In the genomic region with DNA sequence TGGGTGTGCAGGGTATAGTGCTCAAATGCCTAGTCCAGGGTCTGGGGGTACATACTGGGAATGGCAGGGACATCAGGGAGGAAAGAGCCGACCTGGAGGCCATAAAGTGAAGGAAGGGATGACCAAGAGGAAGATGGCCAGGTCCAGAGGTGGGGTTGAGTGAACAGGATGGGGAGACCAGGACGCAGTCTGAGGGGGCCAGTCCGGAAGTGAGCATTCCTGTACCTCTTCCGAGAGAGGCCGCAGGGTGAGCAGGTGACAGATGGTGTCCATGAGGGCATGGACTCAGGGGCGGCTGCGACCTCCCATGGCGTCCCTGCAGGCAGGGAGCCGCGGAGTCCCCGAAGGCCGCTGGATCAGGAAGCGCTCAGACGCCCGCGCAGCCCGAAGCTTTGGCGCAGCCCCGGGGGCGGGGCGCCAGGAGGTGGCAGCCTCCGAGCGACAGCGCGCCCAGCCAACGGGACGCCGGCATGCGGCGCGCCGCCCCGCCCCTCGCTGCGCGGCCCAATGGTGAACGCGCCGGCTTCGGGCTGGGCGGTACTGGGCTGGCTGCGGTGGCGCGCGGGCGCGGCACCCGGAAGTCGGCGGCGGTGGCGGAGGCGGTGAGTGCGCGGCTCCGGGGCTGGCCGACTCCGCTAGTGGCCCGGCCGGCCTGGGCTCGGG, we compare ENCODE assay signal across 8 cellular contexts. TPM values are rescaled to one million over a fixed set of nuclear protein-coding genes. Genes with fewer than 3 reads are reported as not detected.
DNase-seq lines count a peak whose midpoint lies in the region; ATAC-seq and TF ChIP-seq lines count a peak whose summit lies in the region.

TSS of gene TANGO2 (plus strand) at position 578 of the 663 bp plus-strand sequence. CDS start 15,689 bp downstream, outside the sequence.

- WGBS in testis, 2 donors = 0 to 2% methylated on average over 12 to 17 of the region's 61 CpGs

- H3K4me3 ChIP-seq in NB4 (ENCODE audit: low read depth, low read length) = peak within 1 kb of the TSS; percentile 81
- H3K4me3 ChIP-seq in testis = peak within 1 kb of the TSS; percentile 83 to 85

- H3K36me3 Mint-ChIP-seq in HFFc6 (ENCODE audit: low read depth) (no peaks in the 10 kb centered on the region), osteocyte (ENCODE audit: unreplicated experiment) (no peaks in the 10 kb centered on the region)
- no peaks in the 10 kb centered on the region for H3K36me3 Mint-ChIP-seq in activated naive CD4-positive, alpha-beta T cell treated with anti-CD3 and anti-CD28 coated beads, Interleukin-2, amount 50 U/mL, for 24 hours

- peak; percentile 68 for DNase-seq in GF-D8 (lab: John Stamatoyannopoulos, UW)
- DNase-seq in HFFc6 = peak; percentile 86
- DNase-seq in NB4 (ENCODE audit: low read depth) = peak; percentile 92
- peak; percentile 88 for DNase-seq in glomerular visceral epithelial cell (ENCODE audit: extremely low spot score)
- peak; percentile 98 for DNase-seq in osteocyte (ENCODE audit: extremely low spot score, unreplicated experiment)
- DNase-seq in testis = peak; percentile 94

- ATAC-seq in SK-N-SH treated with all-trans-retinoic acid at 6 μM for 48 hours = peak; percentile 93

- H3K36me3 ChIP-seq in testis (ENCODE audit: low read depth, missing control alignments) = no peaks in the 10 kb centered on the region

- H3K9me3 ChIP-seq in testis = no peaks in the 10 kb centered on the region

- peak within 1 kb of the TSS; percentile 92 for H3K27ac Mint-ChIP-seq in HFFc6
- peak within 1 kb of the TSS; percentile 74 for H3K27ac Mint-ChIP-seq in activated naive CD4-positive, alpha-beta T cell treated with anti-CD3 and anti-CD28 coated beads, Interleukin-2, amount 50 U/mL, for 24 hours
- peak within 1 kb of the TSS; percentile 61 for H3K27ac Mint-ChIP-seq in osteocyte (ENCODE audit: unreplicated experiment)

- intact Hi-C loops in testis (cut with DNase I; ENCODE audit: low total_unique reads) = no loop called here

- peak within 1 kb of the TSS; percentile 55 to 60 for H3K27ac ChIP-seq in testis

- H3K4me1 ChIP-seq in testis = peaks cover 23% of the 10 kb centered on the region

- TF ChIP-seq POLR2A in NB4 (IDR thresholded peaks at IDR 0.05; ENCODE audit: extremely low read depth, insufficient read length) (peak; percentile 51), testis (IDR thresholded peaks at IDR 0.05) (no peak)

- peak within 1 kb of the TSS; percentile 95 for H3K4me3 Mint-ChIP-seq in HFFc6
- peak within 1 kb of the TSS; percentile 92 for H3K4me3 Mint-ChIP-seq in activated naive CD4-positive, alpha-beta T cell treated with anti-CD3 and anti-CD28 coated beads, Interleukin-2, amount 50 U/mL, for 24 hours
- H3K4me3 Mint-ChIP-seq in osteocyte (ENCODE audit: unreplicated experiment) = peak within 1 kb of the TSS; percentile 86

- H3K27me3 ChIP-seq in testis = no peaks in the 10 kb centered on the region

- peaks cover 15% of the 10 kb centered on the region for H3K27me3 Mint-ChIP-seq in HFFc6 (ENCODE audit: insufficient read depth)
- H3K27me3 Mint-ChIP-seq in activated naive CD4-positive, alpha-beta T cell treated with anti-CD3 and anti-CD28 coated beads, Interleukin-2, amount 50 U/mL, for 24 hours = no peaks in the 10 kb centered on the region
- peaks cover 10% of the 10 kb centered on the region for H3K27me3 Mint-ChIP-seq in osteocyte (ENCODE audit: unreplicated experiment)

- H3K4me1 Mint-ChIP-seq in HFFc6 (ENCODE audit: low read depth) (peaks cover 18% of the 10 kb centered on the region), osteocyte (ENCODE audit: unreplicated experiment) (peaks cover 27% of the 10 kb centered on the region)
- H3K4me1 Mint-ChIP-seq in activated naive CD4-positive, alpha-beta T cell treated with anti-CD3 and anti-CD28 coated beads, Interleukin-2, amount 50 U/mL, for 24 hours = peaks cover 36% of the 10 kb centered on the region

- no peaks in the 10 kb centered on the region for H3K9me3 Mint-ChIP-seq in HFFc6
- no peaks in the 10 kb centered on the region for H3K9me3 Mint-ChIP-seq in activated naive CD4-positive, alpha-beta T cell treated with anti-CD3 and anti-CD28 coated beads, Interleukin-2, amount 50 U/mL, for 24 hours
- no peaks in the 10 kb centered on the region for H3K9me3 Mint-ChIP-seq in osteocyte (ENCODE audit: unreplicated experiment)

- TF ChIP-seq CTCF in HFFc6 (IDR thresholded peaks at IDR 0.05) = no peak
- TF ChIP-seq CTCF in NB4 (IDR thresholded peaks at IDR 0.05; ENCODE audit: low read depth, low read length) = no peak
- TF ChIP-seq CTCF in osteocyte (IDR thresholded peaks at IDR 0.05) = no peak
- no peak for TF ChIP-seq CTCF in testis (IDR thresholded peaks at IDR 0.05)

TF ChIP-seq in SK-N-SH treated with all-trans-retinoic acid at 6 μM for 48 hours, 23 proteins besides CTCF, POLR2A, EP300 and RAD21:
- TF ChIP-seq GLIS3 (CRISPR knock-in tag; IDR thresholded peaks at IDR 0.05) = no peak
- no peak for TF ChIP-seq ARNTL (CRISPR knock-in tag; IDR thresholded peaks at IDR 0.05; ENCODE audit: borderline replicate concordance, low read depth)
TF ChIP-seq in SK-N-SH treated with all-trans-retinoic acid at 6 μM for 48 hours: peak in this region for 0.

RNA-seq across cellular contexts. Expression of gene TANGO2, which starts in this region (rescaled TPM):
- total RNA-seq in HFFc6 (2021; fragmentation: NEBNext Ultra II Directional; extraction: Animal tissue kit (Norgen Biotek cat#: 25700)) = 10 to 100 TPM; 28.5 to 38.0 (median 34.9) TPM
- total RNA-seq in osteocyte = 24.9 and 28.1 TPM in 2 replicates
- 10 to 100 TPM; 13.5 to 21.5 TPM for total RNA-seq in testis
- polyA plus RNA-seq in testis (ENCODE audit: insufficient read depth, low read depth, low replicate concordance) = 19.0 TPM

Comparison
In these comparisons a context has a peak if more than half of its experiments do, and no peak if none do; other contexts are left out.
1. Peak in every context shown above with its lines: DNase-seq, ATAC-seq, H3K4me3 ChIP-seq and H3K27ac ChIP-seq.